ENCODE assay signal across 10 cellular contexts in genomic region chr5:167661605-167662004, GRCh38.
"Had no signal": no experiment of that assay in that cellular context is flagged by ENCODE, and none has a peak within 500 bp of the region (broad histone marks: within the 10 kb centered on the region; RNA-seq: fewer than 3 reads in every experiment).

No MANE protein-coding gene starts in this region.

- H3K4me3 Mint-ChIP-seq: HFFc6, IgD-negative memory B cell had no signal

- H3K36me3 ChIP-seq: HAP-1 had no signal

- H3K4me3 ChIP-seq: GM23248, HAP-1 had no signal

- DNase-seq: GM23248, GOT3, H7, HFFc6, KBM-7 had no signal

- H2AFZ ChIP-seq: GM23248 had no signal

- H3K9me3 ChIP-seq: HAP-1 had no signal

- H3K9ac ChIP-seq: GM23248 had no signal

- ATAC-seq: HCT116, HepG2 had no signal

- H3K27ac Mint-ChIP-seq: HFFc6, IgD-negative memory B cell had no signal

- H3K27me3 Mint-ChIP-seq: IgD-negative memory B cell had no signal

- H3K36me3 Mint-ChIP-seq: IgD-negative memory B cell had no signal

- H3K27ac ChIP-seq: GM23248, HL-60 had no signal

- H3K4me1 Mint-ChIP-seq: IgD-negative memory B cell had no signal

- H3K4me1 ChIP-seq: HAP-1 had no signal

- H3K9me3 Mint-ChIP-seq: HFFc6, IgD-negative memory B cell had no signal
